ENCODE assay signal across 8 cellular contexts in genomic region chr10:88897019-88897853, GRCh38. TPM values are rescaled to one million over a fixed set of nuclear protein-coding genes. Genes with fewer than 3 reads are reported as not detected.
DNase-seq lines count a peak whose midpoint lies in the region; ATAC-seq and TF ChIP-seq lines count a peak whose summit lies in the region.

No MANE protein-coding gene starts in this region.

- H3K27ac ChIP-seq in CD4-positive, alpha-beta T cell (ENCODE audit: low read depth, low read length), result no peak overlapping the region
- H3K27ac ChIP-seq in effector memory CD4-positive, alpha-beta T cell (ENCODE audit: insufficient read depth, low read length, poor library complexity, severe bottlenecking), result no peak overlapping the region

- peaks cover 4% of the 10 kb centered on the region for H3K36me3 ChIP-seq in effector memory CD4-positive, alpha-beta T cell (ENCODE audit: control insufficient read depth, insufficient read depth, low read length)

- no peaks in the 10 kb centered on the region for H3K27me3 Mint-ChIP-seq in CD4-positive, alpha-beta T cell
- peaks cover 7% of the 10 kb centered on the region for H3K27me3 Mint-ChIP-seq in nephron progenitor cell (ENCODE audit: low read depth, poor library complexity)

- H3K4me3 ChIP-seq in effector memory CD4-positive, alpha-beta T cell (ENCODE audit: insufficient read depth, low read depth, low read length, poor library complexity, severe bottlenecking), result no peak overlapping the region

- ATAC-seq in CD4-positive, alpha-beta T cell (ENCODE audit: poor library complexity), result peak; percentile 24
- no peak for ATAC-seq in HG03175 (IDR thresholded peaks at IDR 0.05; ENCODE audit: unreplicated experiment)

- no peaks in the 10 kb centered on the region for H3K27me3 ChIP-seq in CD4-positive, alpha-beta T cell (ENCODE audit: control insufficient read depth, insufficient read depth, low read length)
- H3K27me3 ChIP-seq in effector memory CD4-positive, alpha-beta T cell (replicated peaks; ENCODE audit: control insufficient read depth, insufficient read depth, low read length, poor library complexity, severe bottlenecking), result no peaks in the 10 kb centered on the region

- no peaks in the 10 kb centered on the region for H3K9me3 ChIP-seq in CD4-positive, alpha-beta T cell (ENCODE audit: control insufficient read depth, low read length)
- H3K9me3 ChIP-seq in effector memory CD4-positive, alpha-beta T cell (ENCODE audit: control insufficient read depth, low read length), result no peaks in the 10 kb centered on the region

- no peaks in the 10 kb centered on the region for H3K9me3 Mint-ChIP-seq in CD4-positive, alpha-beta T cell
- no peaks in the 10 kb centered on the region for H3K9me3 Mint-ChIP-seq in nephron progenitor cell

- intact Hi-C loops in CD4-positive, alpha-beta T cell (cut with DNase I, micrococcal nuclease), result no loop called here

- H3K4me3 Mint-ChIP-seq in CD4-positive, alpha-beta T cell, result no peak overlapping the region
- no peak overlapping the region for H3K4me3 Mint-ChIP-seq in nephron progenitor cell

- POLR2A ChIA-PET in CD4-positive, alpha-beta T cell (lab: Charles Lee), result interaction anchor here (1.3 kb wide), 1 partner anchor 17 kb away, joined by 5 read pairs; the partner anchor contains the start of gene STAMBPL1

- DNase-seq in CD4-positive, alpha-beta T cell, result no peak
- peak; percentile 30 for DNase-seq in NCI-H128 (lab: John Stamatoyannopoulos, UW; ENCODE audit: unreplicated experiment)
- DNase-seq in astrocyte of the hippocampus (ENCODE audit: low read depth, low spot score), result peak; percentile 6
- DNase-seq in nephron progenitor cell, result no peak
- no peak for DNase-seq in RPMI8226
- no peak for DNase-seq in effector memory CD4-positive, alpha-beta T cell
- no peak for DNase-seq in ureter (ENCODE audit: low spot score)

- H3K4me1 Mint-ChIP-seq in CD4-positive, alpha-beta T cell (ENCODE audit: low read depth), result peaks cover 62% of the 10 kb centered on the region
- H3K4me1 Mint-ChIP-seq in nephron progenitor cell, result peaks cover 14% of the 10 kb centered on the region

- TF ChIP-seq CTCF in CD4-positive, alpha-beta T cell (IDR thresholded peaks at IDR 0.05), result no peak
- TF ChIP-seq CTCF in nephron progenitor cell (IDR thresholded peaks at IDR 0.05), result no peak

- H3K4me1 ChIP-seq in effector memory CD4-positive, alpha-beta T cell (ENCODE audit: control insufficient read depth, insufficient read depth, low read length, poor library complexity, severe bottlenecking), result peaks cover 8% of the 10 kb centered on the region

- peak overlapping the region; percentile 0 for H3K27ac Mint-ChIP-seq in CD4-positive, alpha-beta T cell
- H3K27ac Mint-ChIP-seq in nephron progenitor cell, result peak overlapping the region; percentile 15

- CTCF ChIA-PET in CD4-positive, alpha-beta T cell (lab: Charles Lee), result no interaction called here

- H3K36me3 Mint-ChIP-seq in CD4-positive, alpha-beta T cell (ENCODE audit: low read depth), result peaks cover 24% of the 10 kb centered on the region
- no peaks in the 10 kb centered on the region for H3K36me3 Mint-ChIP-seq in nephron progenitor cell (ENCODE audit: low read depth)

RNA-seq across cellular contexts. Expression of gene STAMBPL1, which starts 17.2 kb away (rescaled TPM):
- total RNA-seq in CD4-positive, alpha-beta T cell, result 10 to 100 TPM; 23.7 to 26.7 TPM
- total RNA-seq in ureter, result 13.2 TPM

RNA-seq across cellular contexts. Expression of gene ANKRD22, which starts 45.6 kb away (rescaled TPM):
- not detected for total RNA-seq in CD4-positive, alpha-beta T cell
- 14.7 TPM for total RNA-seq in ureter

RNA-seq across cellular contexts. Expression of gene ACTA2, which starts 55.3 kb away (rescaled TPM):
- total RNA-seq in CD4-positive, alpha-beta T cell, result 1 to 10 TPM; 1.8 to 2.1 TPM
- 1,405 TPM for total RNA-seq in ureter

Comparison
In these comparisons a context has a peak if more than half of its experiments do, and no peak if none do; other contexts are left out.
1. DNase-seq: peak in NCI-H128 (single experiment) and astrocyte of the hippocampus (single experiment); none in CD4-positive, alpha-beta T cell (0 of 10), nephron progenitor cell (single experiment), RPMI8226 (single experiment), effector memory CD4-positive, alpha-beta T cell (0 of 3) and ureter (single experiment).
2. RNA of gene ANKRD22, which starts 45.6 kb away (total RNA-seq): 14.7 TPM in ureter (single experiment); not detected in CD4-positive, alpha-beta T cell; every median in the first group is over 10 times any median in the second.
3. RNA of gene ACTA2, which starts 55.3 kb away (total RNA-seq): 1,405 TPM in ureter (single experiment); 1.8 to 2.1 TPM in CD4-positive, alpha-beta T cell; every median in the first group is over 100 times any median in the second.